ENCODE assay signal across 10 cellular contexts in genomic region chr19:13984875-13985741, GRCh38. TPM values are rescaled to one million over a fixed set of nuclear protein-coding genes. Genes with fewer than 3 reads are reported as not detected.
DNase-seq lines count a peak whose midpoint lies in the region; ATAC-seq, FAIRE-seq and TF ChIP-seq lines count a peak whose summit lies in the region.
"Had no signal": no experiment of that assay in that cellular context is flagged by ENCODE, and none has a peak within 500 bp of the region (broad histone marks: within the 10 kb centered on the region; RNA-seq: fewer than 3 reads in every experiment).

No MANE protein-coding gene starts in this region.

- ATAC-seq in stimulated activated memory B cell treated with anti-CD40 and anti-IgM and Interleukin-4, amounts not matched to agents 10 μg/mL and 1 μg/mL and 100 μg/mL, for 72 hours: peak; percentile 66
- ATAC-seq in body of pancreas: no peak
- ATAC-seq in GM18870 (IDR thresholded peaks at IDR 0.05; ENCODE audit: unreplicated experiment): no peak

- no peaks in the 10 kb centered on the region for H3K79me2 ChIP-seq in H1 (ENCODE audit: control insufficient read depth in 1 of 2, insufficient read depth in 2 of 2, low read length in 2 of 2)

- no peaks in the 10 kb centered on the region for H3K23me2 ChIP-seq in H1 (ENCODE audit: low read depth, low read length)

- no peaks in the 10 kb centered on the region for H3K79me1 ChIP-seq in H1 (ENCODE audit: low read depth, low read length)

- H3K9me3 ChIP-seq in Peyer's patch (no peaks in the 10 kb centered on the region), H1 (ENCODE audit: insufficient read depth in 2 of 2, low read depth in 1 of 2, low read length in 1 of 2) (no peaks in the 10 kb centered on the region), body of pancreas (no peaks in the 10 kb centered on the region)

- H3K27me3 Mint-ChIP-seq in stimulated activated memory B cell treated with anti-CD40 and anti-IgM and Interleukin-4, amounts not matched to agents 10 μg/mL and 1 μg/mL and 100 μg/mL, for 72 hours: no peaks in the 10 kb centered on the region
- H3K27me3 Mint-ChIP-seq in Calu3 (ENCODE audit: unreplicated experiment): no peaks in the 10 kb centered on the region

- peak overlapping the region; percentile 93 for H2AK5ac ChIP-seq in H1 (ENCODE audit: low read depth, low read length)

- peak overlapping the region; percentile 45 for H3K4me3 Mint-ChIP-seq in stimulated activated memory B cell treated with anti-CD40 and anti-IgM and Interleukin-4, amounts not matched to agents 10 μg/mL and 1 μg/mL and 100 μg/mL, for 72 hours
- no peak overlapping the region for H3K4me3 Mint-ChIP-seq in Calu3 (ENCODE audit: low read depth, unreplicated experiment)

- H2BK120ac ChIP-seq in H1 (replicated peaks; ENCODE audit: low read depth, low read length): peak overlapping the region; percentile 98

- H3K14ac ChIP-seq in H1 (ENCODE audit: insufficient read length): no peak overlapping the region

- no peak for TF ChIP-seq RAD21 in H1 (IDR thresholded peaks at IDR 0.05 in 1 of 2, conservative IDR thresholded peaks at IDR 0.05 in 1 of 2; ENCODE audit: low read depth in 2 of 2, low read length in 2 of 2)

- no peak for FAIRE-seq in H1 (lab: Jason Lieb, UNC)

- H3K27ac Mint-ChIP-seq in stimulated activated memory B cell treated with anti-CD40 and anti-IgM and Interleukin-4, amounts not matched to agents 10 μg/mL and 1 μg/mL and 100 μg/mL, for 72 hours: peak overlapping the region; percentile 92
- no peak overlapping the region for H3K27ac Mint-ChIP-seq in Calu3 (ENCODE audit: unreplicated experiment)

- no TSS peak for BruUV-seq in Calu3 (replicated peaks; lab: Mats Ljungman, UMichigan)

- H3K9me3 Mint-ChIP-seq in stimulated activated memory B cell treated with anti-CD40 and anti-IgM and Interleukin-4, amounts not matched to agents 10 μg/mL and 1 μg/mL and 100 μg/mL, for 72 hours: no peaks in the 10 kb centered on the region
- H3K9me3 Mint-ChIP-seq in Calu3 (ENCODE audit: low read depth, unreplicated experiment): no peaks in the 10 kb centered on the region

- H2AFZ ChIP-seq in H1 (ENCODE audit: low read length): no peak overlapping the region

- intact Hi-C loops in body of pancreas (cut with DNase I) (no loop called here), Calu3 (cut with micrococcal nuclease; ENCODE audit: unreplicated experiment) (no loop called here)

- POLR2A ChIA-PET in H1 (lab: Charles Lee; ENCODE audit: partially characterized antibody): interaction anchor here (1.0 to 2.4 kb wide), 7 partner anchors 10 to 44 kb away, joined by 3 to 11 read pairs (median 6); partner anchors contain the start of gene RFX1

- H3K27ac ChIP-seq in Peyer's patch: peak overlapping the region in 3 of 4 donors; percentile 91 to 96 (median 96)
- H3K27ac ChIP-seq in H1 (ENCODE audit: low read depth, low read length): no peak overlapping the region
- peak overlapping the region in 1 of 4 donors; percentile 71 for H3K27ac ChIP-seq in body of pancreas

- H2BK15ac ChIP-seq in H1 (ENCODE audit: low read length): peak overlapping the region; percentile 96; the same call in 1 of the 2 replicates

- H3K36me3 Mint-ChIP-seq in stimulated activated memory B cell treated with anti-CD40 and anti-IgM and Interleukin-4, amounts not matched to agents 10 μg/mL and 1 μg/mL and 100 μg/mL, for 72 hours: peaks cover 17% of the 10 kb centered on the region
- H3K36me3 Mint-ChIP-seq in Calu3 (ENCODE audit: insufficient read depth, unreplicated experiment): peaks cover 14% of the 10 kb centered on the region

- H4K8ac ChIP-seq in H1 (ENCODE audit: extremely low read depth, insufficient read depth, low read length): peak overlapping the region; percentile 11

- TF ChIP-seq EP300 in H1 (IDR thresholded peaks at IDR 0.05; ENCODE audit: borderline replicate concordance in 1 of 2, low read depth in 2 of 2, low read length in 2 of 2): no peak

- H3K56ac ChIP-seq in H1 (replicated peaks; ENCODE audit: insufficient read length, low read depth, low read length): peak overlapping the region; percentile 33

- CTCF ChIA-PET in H1 (lab: Charles Lee; ENCODE audit: partially characterized antibody) (interaction anchor here (0.6 to 1.6 kb wide), 4 partner anchors 12 to 60 kb away, joined by 3 to 5 read pairs (median 4); partner anchors contain the start of gene IL27RA), Calu3 (lab: Charles Lee) (no interaction called here)

- no peak overlapping the region for H3K9ac ChIP-seq in H1 (replicated peaks in 1 of 4; ENCODE audit: extremely low read depth in 1 of 4, low read depth in 3 of 4, low read length in 3 of 4)

- 89% methylated on average over 25 of the region's 25 CpGs; no CpG with 5 or more reads in 1 of the 2 experiments for WGBS in H1 (ENCODE audit: extremely low coverage in 1 of 2, insufficient coverage in 1 of 2, insufficient read length in 1 of 2, insufficient replicate concordance in 2 of 2, low coverage in 1 of 2, low lambda C conversion rate in 2 of 2, missing lambda C conversion rate in 1 of 2), 2 experiments
- 88 to 90% methylated on average over 21 to 25 of the region's 25 CpGs for WGBS in body of pancreas, 2 donors

- peak overlapping the region; percentile 99 for H4K91ac ChIP-seq in H1 (replicated peaks; ENCODE audit: insufficient read length, low read length)

- H3K4me1 ChIP-seq in Peyer's patch (peaks cover 0 to 64% (median 30%) of the 10 kb centered on the region in 4 donors), H1 (replicated peaks in 1 of 4; ENCODE audit: control insufficient read depth in 3 of 4, insufficient read depth in 4 of 4, low read length in 3 of 4) (peaks cover 0 to 42% (median 36%) of the 10 kb centered on the region in 4 experiments; a peak in 6 of 7 replicates), body of pancreas (peaks cover 18% of the 10 kb centered on the region)

- H2BK20ac ChIP-seq in H1 (ENCODE audit: low read length): peak overlapping the region; percentile 97; the same call in 1 of the 2 replicates

- peak overlapping the region; percentile 96; the same call in 1 of the 2 replicates for H2BK5ac ChIP-seq in H1 (ENCODE audit: low read depth, low read length)

- H3K4me3 ChIP-seq in Peyer's patch (no peak overlapping the region), H1 (ENCODE audit: extremely low read depth in 1 of 4, insufficient read depth in 2 of 4, low read depth in 3 of 4, low read length in 4 of 4) (no peak overlapping the region), body of pancreas (no peak overlapping the region)

- H3K23ac ChIP-seq in H1 (ENCODE audit: insufficient read length): no peak overlapping the region

- no peak for TF ChIP-seq POLR2A in Peyer's patch (IDR thresholded peaks at IDR 0.05)
- no peak for TF ChIP-seq POLR2A in H1 (IDR thresholded peaks at IDR 0.05; ENCODE audit: control extremely low read depth in 1 of 2, low read depth in 2 of 2, low read length in 2 of 2)
- no peak for TF ChIP-seq POLR2A in body of pancreas (IDR thresholded peaks at IDR 0.05)

- H4K20me1 ChIP-seq in H1 (replicated peaks in 1 of 2; ENCODE audit: control insufficient read depth in 1 of 2, insufficient read depth in 2 of 2, low read length in 2 of 2): no peaks in the 10 kb centered on the region

- H3K4ac ChIP-seq in H1 (replicated peaks; ENCODE audit: insufficient read length, low read depth, low read length): peak overlapping the region; percentile 94

- peak overlapping the region; percentile 40; the same call in 1 of the 2 replicates for H2BK12ac ChIP-seq in H1 (ENCODE audit: low read depth, low read length)

- H3K27me3 ChIP-seq in Peyer's patch (no peaks in the 10 kb centered on the region), H1 (replicated peaks in 1 of 4; ENCODE audit: control insufficient read depth in 3 of 4, extremely low read depth in 1 of 4, insufficient read depth in 3 of 4, low read length in 3 of 4) (no peaks in the 10 kb centered on the region), body of pancreas (no peaks in the 10 kb centered on the region)

- peak overlapping the region; percentile 45 for H4K5ac ChIP-seq in H1 (ENCODE audit: insufficient read length, low read depth, low read length)

- DNase-seq in activated CD8-positive, alpha-beta memory T cell treated with anti-CD3 and anti-CD28 coated beads for 24 hours: peak; percentile 76
- DNase-seq in activated CD8-positive, alpha-beta memory T cell treated with anti-CD3 and anti-CD28 coated beads, Interleukin-2, amount 50 U/mL, for 4 hours: no peak
- DNase-seq in Peyer's patch (peak in 2 of 3 donors; percentile 81), H1 (ENCODE audit: low read depth in 1 of 2, low spot score in 2 of 2) (no peak), body of pancreas (no peak), Calu3 (no peak)

- peaks cover 80% of the 10 kb centered on the region for H3K4me1 Mint-ChIP-seq in stimulated activated memory B cell treated with anti-CD40 and anti-IgM and Interleukin-4, amounts not matched to agents 10 μg/mL and 1 μg/mL and 100 μg/mL, for 72 hours
- no peaks in the 10 kb centered on the region for H3K4me1 Mint-ChIP-seq in Calu3 (ENCODE audit: low read depth, unreplicated experiment)

- TF ChIP-seq CTCF in Peyer's patch (IDR thresholded peaks at IDR 0.05) (no peak), H1 (IDR thresholded peaks at IDR 0.05; ENCODE audit: control extremely low read depth in 1 of 3, insufficient read depth in 1 of 3, low read depth in 1 of 3, low read length in 3 of 3) (no peak), body of pancreas (IDR thresholded peaks at IDR 0.05) (no peak), Calu3 (IDR thresholded peaks at IDR 0.05; ENCODE audit: unreplicated experiment) (no peak)

- H3K18ac ChIP-seq in H1 (ENCODE audit: extremely low read depth, low read length): peak overlapping the region; percentile 89

- no peak overlapping the region for H3K4me2 ChIP-seq in H1 (ENCODE audit: insufficient read depth in 1 of 2, low read depth in 2 of 2, low read length in 2 of 2)

- peaks cover 0 to 19% (median 0%) of the 10 kb centered on the region in 3 donors for H3K36me3 ChIP-seq in Peyer's patch
- 0 out of 8 replicates have a peak, but pooled peaks cover 0 to 3% (median 0%) of the 10 kb centered on the region in 4 experiments for H3K36me3 ChIP-seq in H1 (ENCODE audit: control insufficient read depth in 2 of 4, insufficient read depth in 4 of 4, low read length in 3 of 4)
- H3K36me3 ChIP-seq in body of pancreas (replicated peaks in 1 of 2; ENCODE audit: insufficient read depth in 1 of 2, low read depth in 2 of 2): no peaks in the 10 kb centered on the region

RNA-seq across cellular contexts. Expression of gene RFX1, which starts 21.0 kb away (rescaled TPM):
- 10 to 100 TPM in 2 of 4 donors, 1 to 10 TPM in 2; 5.8 to 19.0 (median 9.6) TPM for total RNA-seq in Peyer's patch
- 16.1 and 17.0 TPM in 2 replicates for total RNA-seq in H1 (2021; fragmentation: NEBNext Ultra II Directional; extraction: Animal tissue kit (Norgen Biotek cat#: 25700))
- 4.9 and 10.4 TPM in 2 replicates for polyA plus RNA-seq in H1 (2011; rRNA removed)
- 3.4 TPM for polyA plus RNA-seq in H1 (2011; cell fraction: cytosol; rRNA removed)
- 13.6 TPM for polyA plus RNA-seq in H1 (2011; cell fraction: nucleus; rRNA removed)
- polyA plus RNA-seq in H1 (2012, experiment 1 of 2): 10.7 to 19.4 TPM (median 17.4 TPM) in 4 replicates
- polyA plus RNA-seq in H1 (2012, experiment 2 of 2): 11.3 TPM
- polyA plus RNA-seq in H1 (2013, experiment 1 of 2): 8.7 TPM
- 8.1 TPM for polyA plus RNA-seq in H1 (2013, experiment 2 of 2)
- 1.9 and 2.7 TPM in 2 replicates for polyA minus RNA-seq in H1 (2011; rRNA and poly(A)+ RNA removed)
- polyA minus RNA-seq in H1 (2011; cell fraction: cytosol; rRNA and poly(A)+ RNA removed): 19.2 TPM
- 9.3 TPM for polyA minus RNA-seq in H1 (2011; cell fraction: nucleus; rRNA and poly(A)+ RNA removed)
- total RNA-seq in body of pancreas: 1 to 10 TPM; 3.9 to 7.6 TPM
- 13.8 and 14.9 TPM in 2 replicates for total RNA-seq in Calu3 (2022)

RNA-seq across cellular contexts. Expression of gene DCAF15, which starts 32.8 kb away (rescaled TPM):
- total RNA-seq in Peyer's patch (10 to 100 TPM; 15.8 to 64.4 (median 31.4) TPM), body of pancreas (10 to 100 TPM in 1 of 2 donors, 1 to 10 TPM in 1; 7.0 to 20.4 TPM), Calu3 (2022) (34.0 and 35.5 TPM in 2 replicates)
- total RNA-seq in H1 (2021; fragmentation: NEBNext Ultra II Directional; extraction: Animal tissue kit (Norgen Biotek cat#: 25700)): 68.7 and 77.1 TPM in 2 replicates
- polyA plus RNA-seq in H1 (2011; rRNA removed): 80.8 and 127 TPM in 2 replicates
- polyA plus RNA-seq in H1 (2011; cell fraction: cytosol; rRNA removed): 69.0 TPM
- 277 TPM for polyA plus RNA-seq in H1 (2011; cell fraction: nucleus; rRNA removed)
- 53.4 to 97.6 TPM (median 89.3 TPM) in 4 replicates for polyA plus RNA-seq in H1 (2012, experiment 1 of 2)
- 56.8 TPM for polyA plus RNA-seq in H1 (2012, experiment 2 of 2)
- 47.2 TPM for polyA plus RNA-seq in H1 (2013, experiment 1 of 2)
- 42.2 TPM for polyA plus RNA-seq in H1 (2013, experiment 2 of 2)
- 36.7 and 59.9 TPM in 2 replicates for polyA minus RNA-seq in H1 (2011; rRNA and poly(A)+ RNA removed)
- 32.1 TPM for polyA minus RNA-seq in H1 (2011; cell fraction: cytosol; rRNA and poly(A)+ RNA removed)
- polyA minus RNA-seq in H1 (2011; cell fraction: nucleus; rRNA and poly(A)+ RNA removed): 66.5 TPM

RNA-seq across cellular contexts. Expression of gene RLN3, which starts 42.8 kb away (rescaled TPM):
- total RNA-seq in Peyer's patch (not detected), body of pancreas (not detected), Calu3 (2022) (not detected in 2 replicates)
- total RNA-seq in H1 (2021; fragmentation: NEBNext Ultra II Directional; extraction: Animal tissue kit (Norgen Biotek cat#: 25700)): not detected in 2 replicates
- not detected in 2 replicates for polyA plus RNA-seq in H1 (2011; rRNA removed)
- polyA plus RNA-seq in H1 (2011; cell fraction: cytosol; rRNA removed): not detected
- not detected for polyA plus RNA-seq in H1 (2011; cell fraction: nucleus; rRNA removed)
- not detected in 4 replicates for polyA plus RNA-seq in H1 (2012, experiment 1 of 2)
- polyA plus RNA-seq in H1 (2012, experiment 2 of 2): not detected
- polyA plus RNA-seq in H1 (2013, experiment 1 of 2): not detected
- polyA plus RNA-seq in H1 (2013, experiment 2 of 2): not detected
- not detected in 2 replicates for polyA minus RNA-seq in H1 (2011; rRNA and poly(A)+ RNA removed)
- not detected for polyA minus RNA-seq in H1 (2011; cell fraction: cytosol; rRNA and poly(A)+ RNA removed)
- polyA minus RNA-seq in H1 (2011; cell fraction: nucleus; rRNA and poly(A)+ RNA removed): not detected
- total RNA-seq: esophagus mucosa had no signal
- polyA plus RNA-seq: BJ had no signal

RNA-seq across cellular contexts. Expression of gene IL27RA, which starts 46.5 kb away (rescaled TPM):
- 1 to 10 TPM in 3 of 4 donors, under 1 TPM in 1; 0.85 to 7.4 (median 2.0) TPM for total RNA-seq in Peyer's patch
- total RNA-seq in H1 (2021; fragmentation: NEBNext Ultra II Directional; extraction: Animal tissue kit (Norgen Biotek cat#: 25700)): 14.7 and 15.1 TPM in 2 replicates
- 9.9 and 10.8 TPM in 2 replicates for polyA plus RNA-seq in H1 (2011; rRNA removed)
- polyA plus RNA-seq in H1 (2011; cell fraction: cytosol; rRNA removed): 10.1 TPM
- polyA plus RNA-seq in H1 (2011; cell fraction: nucleus; rRNA removed): 10.7 TPM
- 10.1 to 14.2 TPM (median 12.6 TPM) in 4 replicates for polyA plus RNA-seq in H1 (2012, experiment 1 of 2)
- polyA plus RNA-seq in H1 (2012, experiment 2 of 2): 12.9 TPM
- polyA plus RNA-seq in H1 (2013, experiment 1 of 2): 24.7 TPM
- 24.8 TPM for polyA plus RNA-seq in H1 (2013, experiment 2 of 2)
- 5.9 TPM in 2 replicates for polyA minus RNA-seq in H1 (2011; rRNA and poly(A)+ RNA removed)
- polyA minus RNA-seq in H1 (2011; cell fraction: cytosol; rRNA and poly(A)+ RNA removed): 8.6 TPM
- polyA minus RNA-seq in H1 (2011; cell fraction: nucleus; rRNA and poly(A)+ RNA removed): 3.5 TPM
- 1 to 10 TPM; 1.3 to 3.6 TPM for total RNA-seq in body of pancreas
- 7.0 and 7.4 TPM in 2 replicates for total RNA-seq in Calu3 (2022)

RNA-seq across cellular contexts. Expression of gene PODNL1, which starts 46.9 kb away (rescaled TPM):
- under 1 TPM in 1 of 4 donors, not detected in 3; 0.35 TPM for total RNA-seq in Peyer's patch
- total RNA-seq in H1 (2021; fragmentation: NEBNext Ultra II Directional; extraction: Animal tissue kit (Norgen Biotek cat#: 25700)): 0.75 and 1.5 TPM in 2 replicates
- polyA plus RNA-seq in H1 (2011; rRNA removed): 1.0 and 2.3 TPM in 2 replicates
- 1.8 TPM for polyA plus RNA-seq in H1 (2011; cell fraction: cytosol; rRNA removed)
- polyA plus RNA-seq in H1 (2011; cell fraction: nucleus; rRNA removed): 2.7 TPM
- 0.61 to 2.0 TPM (median 1.5 TPM) in 4 replicates for polyA plus RNA-seq in H1 (2012, experiment 1 of 2)
- 1.7 TPM for polyA plus RNA-seq in H1 (2012, experiment 2 of 2)
- polyA plus RNA-seq in H1 (2013, experiment 1 of 2): 0.18 TPM
- 0.68 TPM for polyA plus RNA-seq in H1 (2013, experiment 2 of 2)
- polyA minus RNA-seq in H1 (2011; rRNA and poly(A)+ RNA removed): 0.22 TPM in 1 of 2 replicates, not detected in the other
- not detected for polyA minus RNA-seq in H1 (2011; cell fraction: cytosol; rRNA and poly(A)+ RNA removed)
- 1.2 TPM for polyA minus RNA-seq in H1 (2011; cell fraction: nucleus; rRNA and poly(A)+ RNA removed)
- under 1 TPM in 1 of 2 donors, not detected in 1; 0.66 TPM for total RNA-seq in body of pancreas
- not detected in 2 replicates for total RNA-seq in Calu3 (2022)

Comparison
In these comparisons a context has a peak if more than half of its experiments do, and no peak if none do; other contexts are left out.
1. DNase-seq: peak in activated CD8-positive, alpha-beta memory T cell treated with anti-CD3 and anti-CD28 coated beads for 24 hours (single experiment) and Peyer's patch (2 of 3); none in activated CD8-positive, alpha-beta memory T cell treated with anti-CD3 and anti-CD28 coated beads, Interleukin-2, amount 50 U/mL, for 4 hours (single experiment), H1 (0 of 2), body of pancreas (0 of 4) and Calu3 (single experiment).